In the genomic region with DNA sequence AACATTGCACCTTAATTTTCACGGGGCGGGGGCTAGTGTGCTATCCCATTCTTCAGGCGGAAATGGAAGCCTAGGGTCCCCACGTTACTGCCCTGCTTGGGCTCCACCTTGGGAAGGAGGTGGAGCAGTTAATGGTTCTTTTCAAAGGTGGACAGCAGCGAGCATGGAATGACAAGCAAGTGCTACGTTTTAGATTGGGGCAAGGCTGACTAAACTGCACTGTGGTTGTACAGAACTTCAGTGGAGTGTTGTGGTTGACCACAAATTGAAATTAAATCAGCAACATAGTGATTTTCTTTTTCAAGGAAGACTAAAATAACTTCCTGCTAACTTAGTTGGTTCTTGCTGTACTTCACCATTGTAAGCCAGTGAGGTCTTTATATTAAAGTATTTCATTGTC, we compare ENCODE assay signal across 15 cellular contexts. TPM values are rescaled to one million over a fixed set of nuclear protein-coding genes. Genes with fewer than 3 reads are reported as not detected.
DNase-seq lines count a peak whose midpoint lies in the region; ATAC-seq and TF ChIP-seq lines count a peak whose summit lies in the region.
"Had no signal": no experiment of that assay in that cellular context is flagged by ENCODE, and none has a peak within 500 bp of the region (broad histone marks: within the 10 kb centered on the region; RNA-seq: fewer than 3 reads in every experiment).

No MANE protein-coding gene starts in this region.

- H3K4me1 Mint-ChIP-seq in CD4-positive, CD25-positive, alpha-beta regulatory T cell, result peaks cover 5 to 33% (median 22%) of the 10 kb centered on the region in 4 donors
- H3K4me1 Mint-ChIP-seq in activated CD8-positive, alpha-beta T cell treated with anti-CD3 and anti-CD28 coated beads, Interleukin-2, amount 10 ng/mL, durations not matched to agents 7 days and 5 days (ENCODE audit: low read depth), result peaks cover 34% of the 10 kb centered on the region

- POLR2A ChIA-PET in activated CD8-positive, alpha-beta T cell treated with anti-CD3 and anti-CD28 coated beads, Interleukin-2, amount 10 ng/mL, durations not matched to agents 7 days and 5 days (lab: Charles Lee), result no interaction called here

- no peak for TF ChIP-seq POLR2A in tibial nerve (IDR thresholded peaks at IDR 0.05)

- H3K36me3 Mint-ChIP-seq in CD4-positive, CD25-positive, alpha-beta regulatory T cell, result no peaks in the 10 kb centered on the region
- no peaks in the 10 kb centered on the region for H3K36me3 Mint-ChIP-seq in activated CD8-positive, alpha-beta T cell treated with anti-CD3 and anti-CD28 coated beads, Interleukin-2, amount 10 ng/mL, durations not matched to agents 7 days and 5 days (ENCODE audit: low read depth)

- peaks cover 23% of the 10 kb centered on the region for H3K4me1 ChIP-seq in CD4-positive, CD25-positive, alpha-beta regulatory T cell (ENCODE audit: control insufficient read depth, insufficient read depth, low read length, poor library complexity, severe bottlenecking)
- H3K4me1 ChIP-seq in right atrium auricular region (no peaks in the 10 kb centered on the region), tibial nerve (no peaks in the 10 kb centered on the region)

- no peak for TF ChIP-seq CTCF in kidney epithelial cell (IDR thresholded peaks at IDR 0.05; ENCODE audit: insufficient read depth, low read length, poor library complexity, severe bottlenecking)
- TF ChIP-seq CTCF in right atrium auricular region (IDR thresholded peaks at IDR 0.05), result no peak
- TF ChIP-seq CTCF in tibial nerve (IDR thresholded peaks at IDR 0.05), result no peak

- H3K9me3 Mint-ChIP-seq in CD4-positive, CD25-positive, alpha-beta regulatory T cell, result peaks cover 0 to 3% (median 0%) of the 10 kb centered on the region in 7 donors
- no peaks in the 10 kb centered on the region for H3K9me3 Mint-ChIP-seq in activated CD8-positive, alpha-beta T cell treated with anti-CD3 and anti-CD28 coated beads, Interleukin-2, amount 10 ng/mL, durations not matched to agents 7 days and 5 days (ENCODE audit: insufficient read depth)

- peak overlapping the region; percentile 2 to 87 (median 85) for H3K27ac Mint-ChIP-seq in CD4-positive, CD25-positive, alpha-beta regulatory T cell
- H3K27ac Mint-ChIP-seq in activated CD8-positive, alpha-beta T cell treated with anti-CD3 and anti-CD28 coated beads, Interleukin-2, amount 10 ng/mL, durations not matched to agents 7 days and 5 days, result peak overlapping the region; percentile 76

- H3K36me3 ChIP-seq in CD4-positive, CD25-positive, alpha-beta regulatory T cell (ENCODE audit: control insufficient read depth, insufficient read depth, low read length), result no peaks in the 10 kb centered on the region
- H3K36me3 ChIP-seq in kidney epithelial cell (ENCODE audit: control insufficient read depth, insufficient read depth, low read length) (no peaks in the 10 kb centered on the region), right atrium auricular region (no peaks in the 10 kb centered on the region), tibial nerve (no peaks in the 10 kb centered on the region)

- CTCF ChIA-PET in activated CD8-positive, alpha-beta T cell treated with anti-CD3 and anti-CD28 coated beads, Interleukin-2, amount 10 ng/mL, durations not matched to agents 7 days and 5 days (lab: Charles Lee), result interaction anchor here (1.1 to 1.8 kb wide), 5 partner anchors 13 to 29 kb away, joined by 3 to 5 read pairs (median 4); no protein-coding TSS in a partner anchor

- ATAC-seq in CD4-positive, CD25-positive, alpha-beta regulatory T cell (ENCODE audit: low read depth in 2 of 2), result peak; percentile 66 to 75
- peak; percentile 78 for ATAC-seq in activated CD8-positive, alpha-beta T cell treated with anti-CD3 and anti-CD28 coated beads, Interleukin-2, amount 10 ng/mL, durations not matched to agents 7 days and 5 days
- ATAC-seq in GM19324 (IDR thresholded peaks at IDR 0.05; ENCODE audit: low FRiP score, unreplicated experiment), result no peak
- ATAC-seq in HG03025 (IDR thresholded peaks at IDR 0.05; ENCODE audit: low FRiP score, unreplicated experiment), result no peak
- ATAC-seq: Panc1 had no signal

- H3K4me3 Mint-ChIP-seq in CD4-positive, CD25-positive, alpha-beta regulatory T cell, result peak overlapping the region in 3 of 4 donors; percentile 10 to 76 (median 72)
- H3K4me3 Mint-ChIP-seq in activated CD8-positive, alpha-beta T cell treated with anti-CD3 and anti-CD28 coated beads, Interleukin-2, amount 10 ng/mL, durations not matched to agents 7 days and 5 days, result peak overlapping the region; percentile 63

- no peaks in the 10 kb centered on the region for H3K27me3 ChIP-seq in CD4-positive, CD25-positive, alpha-beta regulatory T cell (ENCODE audit: control insufficient read depth, insufficient read depth, low read length)
- H3K27me3 ChIP-seq in kidney epithelial cell (ENCODE audit: control insufficient read depth, insufficient read depth, low read length) (no peaks in the 10 kb centered on the region), right atrium auricular region (no peaks in the 10 kb centered on the region), tibial nerve (no peaks in the 10 kb centered on the region)

- no peak overlapping the region for H3K27ac ChIP-seq in CD4-positive, CD25-positive, alpha-beta regulatory T cell (ENCODE audit: insufficient read depth, low read length, poor library complexity, severe bottlenecking)
- no peak overlapping the region for H3K27ac ChIP-seq in right atrium auricular region
- H3K27ac ChIP-seq in tibial nerve, result no peak overlapping the region

- no peak for TF ChIP-seq EP300 in tibial nerve (IDR thresholded peaks at IDR 0.05)

- 73 to 87% methylated on average over 6 of the region's 6 CpGs for WGBS in tibial nerve, 2 donors

- H3K9me3 ChIP-seq in CD4-positive, CD25-positive, alpha-beta regulatory T cell (ENCODE audit: control insufficient read depth in 2 of 2, low read length in 2 of 2), result no peaks in the 10 kb centered on the region
- H3K9me3 ChIP-seq in right atrium auricular region (no peaks in the 10 kb centered on the region), tibial nerve (no peaks in the 10 kb centered on the region)

- peak in 2 of 3 donors; percentile 55 to 71 for DNase-seq in CD4-positive, CD25-positive, alpha-beta regulatory T cell
- DNase-seq in Jurkat, Clone E6-1 (ENCODE audit: low read depth, low spot score), result peak; percentile 81
- DNase-seq in activated CD8-positive, alpha-beta T cell treated with anti-CD3 and anti-CD28 coated beads, Interleukin-2, amount 10 ng/mL, durations not matched to agents 7 days and 5 days, result peak; percentile 45
- peak; percentile 64 for DNase-seq in kidney epithelial cell (ENCODE audit: low read depth)
- no peak for DNase-seq in right atrium auricular region (ENCODE audit: low spot score)
- DNase-seq in tibial nerve (ENCODE audit: low spot score in 2 of 2), result no peak
- DNase-seq: DMS53, head of caudate nucleus, NCI-H1048, substantia nigra had no signal

- H3K4me3 ChIP-seq in CD4-positive, CD25-positive, alpha-beta regulatory T cell (ENCODE audit: low read depth, low read length), result peak overlapping the region; percentile 51
- no peak overlapping the region for H3K4me3 ChIP-seq in Jurkat, Clone E6-1 (ENCODE audit: low read length)
- H3K4me3 ChIP-seq in kidney epithelial cell (ENCODE audit: low read depth, low read length), result no peak overlapping the region
- no peak overlapping the region for H3K4me3 ChIP-seq in right atrium auricular region
- H3K4me3 ChIP-seq in tibial nerve, result no peak overlapping the region

- peaks cover 5% of the 10 kb centered on the region for H3K27me3 Mint-ChIP-seq in CD4-positive, CD25-positive, alpha-beta regulatory T cell
- H3K27me3 Mint-ChIP-seq in activated CD8-positive, alpha-beta T cell treated with anti-CD3 and anti-CD28 coated beads, Interleukin-2, amount 10 ng/mL, durations not matched to agents 7 days and 5 days (ENCODE audit: low read depth), result peaks cover 6% of the 10 kb centered on the region

RNA-seq across cellular contexts. Expression of a gene that starts 47.0 kb away (rescaled TPM):
- total RNA-seq in CD4-positive, CD25-positive, alpha-beta regulatory T cell, result 0.25 TPM
- under 1 TPM in 3 of 4 donors, not detected in 1; 0.41 to 0.68 (median 0.54) TPM for polyA plus RNA-seq in CD4-positive, CD25-positive, alpha-beta regulatory T cell
- polyA plus RNA-seq in Jurkat, Clone E6-1 (2012; ENCODE audit: insufficient read depth, insufficient read length), result not detected
- not detected for total RNA-seq in activated CD8-positive, alpha-beta T cell treated with anti-CD3 and anti-CD28 coated beads, Interleukin-2, amount 10 ng/mL, durations not matched to agents 7 days and 5 days
- total RNA-seq in kidney epithelial cell, result 0.34 TPM in 1 of 2 replicates, not detected in the other
- under 1 TPM in 1 of 2 donors, not detected in 1; 0.43 TPM for total RNA-seq in right atrium auricular region
- not detected for total RNA-seq in tibial nerve
- total RNA-seq: activated CD8-positive, alpha-beta memory T cell treated with anti-CD3 and anti-CD28 coated beads for 36 hours; mucosa of gallbladder had no signal

Comparison
In these comparisons a context has a peak if more than half of its experiments do, and no peak if none do; other contexts are left out.
1. ATAC-seq: peak in CD4-positive, CD25-positive, alpha-beta regulatory T cell (2 of 2) and activated CD8-positive, alpha-beta T cell treated with anti-CD3 and anti-CD28 coated beads, Interleukin-2, amount 10 ng/mL, durations not matched to agents 7 days and 5 days (single experiment); none in GM19324 (single experiment) and HG03025 (single experiment).
2. DNase-seq: peak in CD4-positive, CD25-positive, alpha-beta regulatory T cell (2 of 3), Jurkat, Clone E6-1 (single experiment), activated CD8-positive, alpha-beta T cell treated with anti-CD3 and anti-CD28 coated beads, Interleukin-2, amount 10 ng/mL, durations not matched to agents 7 days and 5 days (single experiment) and kidney epithelial cell (single experiment); none in right atrium auricular region (single experiment) and tibial nerve (0 of 2).